ENCODE assay signal across 12 cellular contexts in genomic region chr21:32519945-32520884, GRCh38.
DNase-seq lines count a peak whose midpoint lies in the region; ATAC-seq and TF ChIP-seq lines count a peak whose summit lies in the region.
"Had no signal": no experiment of that assay in that cellular context is flagged by ENCODE, and none has a peak within 500 bp of the region (broad histone marks: within the 10 kb centered on the region; RNA-seq: fewer than 3 reads in every experiment).

No MANE protein-coding gene starts in this region.

- H3K4me1 ChIP-seq in SJSA1 (replicated peaks) (peaks cover 64% of the 10 kb centered on the region), lung (ENCODE audit: control insufficient read depth in 2 of 2, insufficient read depth in 2 of 2, low read length in 2 of 2) (peaks cover 0 to 15% of the 10 kb centered on the region in 2 donors), subcutaneous abdominal adipose tissue (ENCODE audit: control insufficient read depth in 5 of 5, insufficient read depth in 5 of 5, low read length in 5 of 5) (peaks cover 10 to 59% (median 29%) of the 10 kb centered on the region in 5 donors)

- no peak for TF ChIP-seq CTCF in lung (IDR thresholded peaks at IDR 0.05; ENCODE audit: control extremely low read depth, extremely low read depth)

- H3K36me3 ChIP-seq in SJSA1 = no peaks in the 10 kb centered on the region
- no peaks in the 10 kb centered on the region for H3K36me3 ChIP-seq in lung (ENCODE audit: control insufficient read depth in 2 of 2, insufficient read depth in 2 of 2, low read length in 2 of 2)
- H3K36me3 ChIP-seq in subcutaneous abdominal adipose tissue (ENCODE audit: control insufficient read depth in 5 of 5, insufficient read depth in 5 of 5, low read length in 5 of 5) = peaks cover 0 to 2% (median 0%) of the 10 kb centered on the region in 5 donors

- H3K9ac ChIP-seq in subcutaneous abdominal adipose tissue (ENCODE audit: low read length in 5 of 5) = no peak overlapping the region

- H3K27ac ChIP-seq in SJSA1 (peak overlapping the region; percentile 89), lung (ENCODE audit: low read depth in 1 of 2, low read length in 1 of 2) (peak overlapping the region; percentile 74 to 78), subcutaneous abdominal adipose tissue (ENCODE audit: low read depth, low read length) (peak overlapping the region; percentile 77)

- WGBS in lung, 2 donors = 84 to 90% methylated on average over 11 to 12 of the region's 12 CpGs

- H3K4me3 ChIP-seq in SJSA1 (no peak overlapping the region), lung (no peak overlapping the region), subcutaneous abdominal adipose tissue (ENCODE audit: low read depth in 1 of 5, low read length in 5 of 5) (no peak overlapping the region)
- H3K4me3 ChIP-seq: mucosa of descending colon had no signal

- no peak for DNase-seq in SJSA1 (ENCODE audit: low read depth in 1 of 2, low spot score in 2 of 2)
- DNase-seq in cerebellar cortex (ENCODE audit: low spot score) = peak; percentile 2
- no peak for DNase-seq in lung (ENCODE audit: low spot score)
- no peak for DNase-seq in stimulated activated CD4-positive, alpha-beta T cell treated with anti-CD3 and anti-CD28 coated beads, Interleukin-4, amount 100 ng/mL, for 24 hours
- DNase-seq in NK-92 treated with Interleukin-12 subunit alpha and Interleukin-12 subunit beta, amount 100 ng/mL, for 24 hours (lab: John Stamatoyannopoulos, UW) = no peak
- no peak for DNase-seq in GOT3 (lab: John Stamatoyannopoulos, UW)
- DNase-seq: CD4-positive, alpha-beta memory T cell; dorsolateral prefrontal cortex; mucosa of descending colon; NCI-H2171 treated with DMSO at 0.1 percent for 48 hours; SW 1271 had no signal

- no peaks in the 10 kb centered on the region for H3K9me3 ChIP-seq in SJSA1 (replicated peaks)
- no peaks in the 10 kb centered on the region for H3K9me3 ChIP-seq in lung (ENCODE audit: control insufficient read depth in 2 of 2, insufficient read depth in 1 of 2, low read length in 1 of 2)
- H3K9me3 ChIP-seq in subcutaneous abdominal adipose tissue (ENCODE audit: control insufficient read depth in 5 of 5, low read length in 5 of 5) = peaks cover 0 to 5% (median 0%) of the 10 kb centered on the region in 5 donors
- H3K9me3 ChIP-seq: mucosa of descending colon had no signal

- ATAC-seq in lung (ENCODE audit: insufficient read depth, low FRiP score) = no peak

- no peaks in the 10 kb centered on the region for H3K27me3 ChIP-seq in SJSA1 (replicated peaks)
- H3K27me3 ChIP-seq in lung (ENCODE audit: control insufficient read depth, insufficient read depth) = no peaks in the 10 kb centered on the region
- H3K27me3 ChIP-seq in subcutaneous abdominal adipose tissue (ENCODE audit: control insufficient read depth in 5 of 5, insufficient read depth in 4 of 5, low read length in 5 of 5) = no peaks in the 10 kb centered on the region
- H3K27me3 ChIP-seq: dorsolateral prefrontal cortex had no signal
